Comparison of ENCODE assay signal across 15 cellular contexts in the genomic region with DNA sequence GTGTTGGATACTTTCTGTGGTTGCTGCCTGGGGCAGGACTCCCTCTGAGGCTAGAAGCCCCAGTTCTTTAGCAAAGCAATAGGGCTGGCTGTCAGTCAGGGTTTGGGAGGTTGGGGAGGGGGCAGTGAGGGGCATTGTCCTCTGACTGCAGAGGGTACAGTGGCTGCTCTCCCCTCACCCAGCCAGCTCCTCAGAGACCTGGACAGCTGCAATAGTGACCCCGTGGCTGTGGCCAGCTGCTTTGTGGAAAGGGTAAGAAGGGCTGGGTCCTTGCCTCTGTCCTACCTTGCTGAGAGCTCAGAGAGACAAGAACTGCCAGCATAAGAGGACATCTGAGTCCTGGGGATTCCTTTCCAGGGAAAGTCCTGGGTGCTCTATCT. TPM values are rescaled to one million over a fixed set of nuclear protein-coding genes. Genes with fewer than 3 reads are reported as not detected.
DNase-seq lines count a peak whose midpoint lies in the region; ATAC-seq and TF ChIP-seq lines count a peak whose summit lies in the region.
"Had no signal": no experiment of that assay in that cellular context is flagged by ENCODE, and none has a peak within 500 bp of the region (broad histone marks: within the 10 kb centered on the region; RNA-seq: fewer than 3 reads in every experiment).

No MANE protein-coding gene starts in this region.

- peaks cover 19% of the 10 kb centered on the region for H3K4me1 ChIP-seq in endodermal cell (ENCODE audit: control insufficient read depth, insufficient read depth, low read length)

- H3K27ac Mint-ChIP-seq in CD4-positive, alpha-beta T cell = peak overlapping the region; percentile 28
- H3K27ac Mint-ChIP-seq in endodermal cell (peak overlapping the region; percentile 39), progenitor cell of endocrine pancreas (peak overlapping the region; percentile 37)

- CTCF ChIA-PET in CD4-positive, alpha-beta T cell (lab: Charles Lee) = no interaction called here
- CTCF ChIA-PET in RWPE1 (lab: Yijun Ruan, JAX) = no interaction called here

- no peaks in the 10 kb centered on the region for H3K9me3 ChIP-seq in CD4-positive, alpha-beta T cell (ENCODE audit: control insufficient read depth, low read length)
- no peaks in the 10 kb centered on the region for H3K9me3 ChIP-seq in endodermal cell (ENCODE audit: control insufficient read depth, low read length)
- H3K9me3 ChIP-seq: lower lobe of right lung, sigmoid colon, transverse colon had no signal

- no peak overlapping the region for H3K4me3 ChIP-seq in endodermal cell (ENCODE audit: low read length)
- H3K4me3 ChIP-seq: lower lobe of right lung, sigmoid colon, transverse colon had no signal

- H3K9ac ChIP-seq in endodermal cell (ENCODE audit: extremely low read depth, low read length, poor library complexity, severe bottlenecking) = no peak overlapping the region

- no peak for DNase-seq in CD4-positive, alpha-beta T cell
- DNase-seq in RWPE1 (ENCODE audit: low spot score) (no peak), endodermal cell (peak; percentile 20), progenitor cell of endocrine pancreas (ENCODE audit: low spot score, unreplicated experiment) (no peak), NCI-H446 (lab: John Stamatoyannopoulos, UW) (no peak)
- DNase-seq in central memory CD4-positive, alpha-beta T cell = no peak
- DNase-seq: lower lobe of right lung; NCI-H1048; NCI-H2029; RPMI8226; sigmoid colon; stimulated activated naive CD4-positive, alpha-beta T cell treated with Interleukin-2 at 50 U/mL for 16 hours; SW 1271; transverse colon had no signal

- no peak overlapping the region for H3K27ac ChIP-seq in CD4-positive, alpha-beta T cell (ENCODE audit: low read depth, low read length)
- H3K27ac ChIP-seq in RWPE1 (peak overlapping the region; percentile 94), endodermal cell (ENCODE audit: low read depth, low read length) (no peak overlapping the region)
- H3K27ac ChIP-seq: lower lobe of right lung, sigmoid colon, transverse colon had no signal

- peak overlapping the region; percentile 25 for H3K4me3 Mint-ChIP-seq in CD4-positive, alpha-beta T cell
- H3K4me3 Mint-ChIP-seq in endodermal cell (no peak overlapping the region), progenitor cell of endocrine pancreas (ENCODE audit: low read depth) (no peak overlapping the region)

- H3K9me3 Mint-ChIP-seq in CD4-positive, alpha-beta T cell = no peaks in the 10 kb centered on the region
- H3K9me3 Mint-ChIP-seq in endodermal cell = no peaks in the 10 kb centered on the region
- no peaks in the 10 kb centered on the region for H3K9me3 Mint-ChIP-seq in progenitor cell of endocrine pancreas (ENCODE audit: low read depth)

- WGBS in endodermal cell (ENCODE audit: insufficient coverage in 1 of 2, insufficient read length in 1 of 2), 2 experiments = 82% methylated on average over 1 of the region's 1 CpG; no CpG with 5 or more reads in 1 of the 2 experiments

- intact Hi-C loops in CD4-positive, alpha-beta T cell (cut with DNase I, micrococcal nuclease) = no loop called here

- peaks cover 65% of the 10 kb centered on the region for H3K4me1 Mint-ChIP-seq in CD4-positive, alpha-beta T cell (ENCODE audit: low read depth)
- H3K4me1 Mint-ChIP-seq in endodermal cell (peaks cover 18% of the 10 kb centered on the region), progenitor cell of endocrine pancreas (ENCODE audit: low read depth) (peaks cover 17% of the 10 kb centered on the region)

- ATAC-seq in CD4-positive, alpha-beta T cell (ENCODE audit: poor library complexity) = no peak
- no peak for ATAC-seq in HG03280 (IDR thresholded peaks at IDR 0.05; ENCODE audit: unreplicated experiment)
- ATAC-seq: lower lobe of right lung had no signal

- H3K27me3 Mint-ChIP-seq in CD4-positive, alpha-beta T cell = no peaks in the 10 kb centered on the region
- no peaks in the 10 kb centered on the region for H3K27me3 Mint-ChIP-seq in endodermal cell (ENCODE audit: insufficient read depth)
- H3K27me3 Mint-ChIP-seq in progenitor cell of endocrine pancreas = no peaks in the 10 kb centered on the region

- peaks cover 29% of the 10 kb centered on the region for H3K36me3 ChIP-seq in endodermal cell (ENCODE audit: control insufficient read depth, insufficient read depth, low read length)

- H3K27me3 ChIP-seq in CD4-positive, alpha-beta T cell (ENCODE audit: control insufficient read depth, insufficient read depth, low read length) = no peaks in the 10 kb centered on the region
- H3K27me3 ChIP-seq in endodermal cell (ENCODE audit: control insufficient read depth, insufficient read depth, low read length, poor library complexity, severe bottlenecking) = no peaks in the 10 kb centered on the region
- H3K27me3 ChIP-seq: sigmoid colon, transverse colon had no signal

- no peak for TF ChIP-seq CTCF in CD4-positive, alpha-beta T cell (IDR thresholded peaks at IDR 0.05)
- TF ChIP-seq CTCF in RWPE1 (conservative IDR thresholded peaks at IDR 0.05; ENCODE audit: low read depth) = no peak
- TF ChIP-seq CTCF in endodermal cell (conservative IDR thresholded peaks at IDR 0.05) = no peak
- TF ChIP-seq CTCF in progenitor cell of endocrine pancreas (IDR thresholded peaks at IDR 0.05; ENCODE audit: unreplicated experiment) = no peak

- H3K36me3 Mint-ChIP-seq in CD4-positive, alpha-beta T cell (ENCODE audit: low read depth) = peaks cover 18% of the 10 kb centered on the region
- H3K36me3 Mint-ChIP-seq in endodermal cell (ENCODE audit: low read depth) = peaks cover 35% of the 10 kb centered on the region
- peaks cover 20% of the 10 kb centered on the region for H3K36me3 Mint-ChIP-seq in progenitor cell of endocrine pancreas (ENCODE audit: insufficient read depth)

- POLR2A ChIA-PET in CD4-positive, alpha-beta T cell (lab: Charles Lee) = interaction anchor here (1.0 kb wide), 1 partner anchor 29 kb away, joined by 4 read pairs; no protein-coding TSS in a partner anchor
- POLR2A ChIA-PET in RWPE1 (lab: Yijun Ruan, JAX; ENCODE audit: low non-redundant PET) = no interaction called here

RNA-seq across cellular contexts. Expression of a gene that starts 25.8 kb away (rescaled TPM):
- total RNA-seq in CD4-positive, alpha-beta T cell = 10 to 100 TPM; 12.1 to 13.3 TPM
- total RNA-seq in endodermal cell = 10 to 100 TPM; 31.7 to 52.6 TPM
- 35.6 TPM for polyA plus RNA-seq in endodermal cell (2013, experiment 1 of 2)
- polyA plus RNA-seq in endodermal cell (2013, experiment 2 of 2) = 30.8 TPM
- 76.0 and 81.0 TPM in 2 replicates for total RNA-seq in progenitor cell of endocrine pancreas
